ENCODE assay signal across 10 cellular contexts in genomic region chr1:152029144-152029936, GRCh38. TPM values are rescaled to one million over a fixed set of nuclear protein-coding genes. Genes with fewer than 3 reads are reported as not detected.
A peak's percentile ranks its signal among the peaks of the same experiment; 100 is the strongest.
DNase-seq lines count a peak whose midpoint lies in the region; ATAC-seq, FAIRE-seq and TF ChIP-seq lines count a peak whose summit lies in the region.
"Had no signal": no experiment of that assay in that cellular context is flagged by ENCODE, and none has a peak within 500 bp of the region (broad histone marks: within the 10 kb centered on the region; RNA-seq: fewer than 3 reads in every experiment).

No MANE protein-coding gene starts in this region.

- no peak overlapping the region for H2AFZ ChIP-seq in HepG2 (ENCODE audit: low read length)
- no peak overlapping the region for H2AFZ ChIP-seq in H1 (ENCODE audit: low read length)

- no peak overlapping the region for H3K14ac ChIP-seq in H1 (ENCODE audit: insufficient read length)

- H3K18ac ChIP-seq in H1 (ENCODE audit: extremely low read depth, low read length), result no peak overlapping the region

- no peak for ATAC-seq in HepG2
- no peak for ATAC-seq in right lobe of liver
- ATAC-seq: naive thymus-derived CD8-positive, alpha-beta T cell had no signal

- H2BK20ac ChIP-seq in H1 (ENCODE audit: low read length), result peak overlapping the region; percentile 11; the same call in 1 of the 2 replicates

- H3K9ac ChIP-seq in HepG2 (ENCODE audit: insufficient read depth, low read depth, low read length), result no peak overlapping the region
- no peak overlapping the region for H3K9ac ChIP-seq in H1 (replicated peaks in 1 of 4; ENCODE audit: extremely low read depth in 1 of 4, low read depth in 3 of 4, low read length in 3 of 4)

- H4K5ac ChIP-seq in H1 (ENCODE audit: insufficient read length, low read depth, low read length), result no peak overlapping the region

- H4K20me1 ChIP-seq in HepG2 (ENCODE audit: insufficient read depth, low read length), result no peaks in the 10 kb centered on the region
- no peaks in the 10 kb centered on the region for H4K20me1 ChIP-seq in H1 (replicated peaks in 1 of 2; ENCODE audit: control insufficient read depth in 1 of 2, insufficient read depth in 2 of 2, low read length in 2 of 2)

- H3K27me3 ChIP-seq in HepG2 (ENCODE audit: control insufficient read depth in 1 of 2, insufficient read depth in 2 of 2, low read length in 2 of 2) (peaks cover 0 to under 1% of the 10 kb centered on the region in 2 experiments; a peak in 2 of 5 replicates), right lobe of liver (no peaks in the 10 kb centered on the region), H1 (replicated peaks in 1 of 4; ENCODE audit: control insufficient read depth in 3 of 4, extremely low read depth in 1 of 4, insufficient read depth in 3 of 4, low read length in 3 of 4) (no peaks in the 10 kb centered on the region)

- H3K23ac ChIP-seq in H1 (ENCODE audit: insufficient read length), result no peak overlapping the region

- H3K4me2 ChIP-seq in HepG2 (ENCODE audit: low read depth, low read length), result no peak overlapping the region
- no peak overlapping the region for H3K4me2 ChIP-seq in H1 (ENCODE audit: insufficient read depth in 1 of 2, low read depth in 2 of 2, low read length in 2 of 2)

- in situ Hi-C loops in HepG2 (cut with HindIII; ENCODE audit: extremely low pct_ligation_motif_present, low pct_unique_long_range_greater_than_20kb), result no loop called here

- no peak for DNase-seq in HepG2 (ENCODE audit: low spot score)
- no peak for DNase-seq in right lobe of liver
- DNase-seq in SIG-M5 treated with dmso at 0.1 percent for 504 hours (lab: John Stamatoyannopoulos, UW; ENCODE audit: unreplicated experiment), result peak; percentile 91
- DNase-seq in H1 (ENCODE audit: low read depth in 1 of 2, low spot score in 2 of 2), result no peak
- DNase-seq in type B pancreatic cell (ENCODE audit: extremely low spot score, unreplicated experiment), result no peak
- DNase-seq in kidney tubule cell (ENCODE audit: low spot score), result no peak
- no peak for DNase-seq in DMS 273 (lab: John Stamatoyannopoulos, UW; ENCODE audit: unreplicated experiment)
- no peak for DNase-seq in glomerular visceral epithelial cell (ENCODE audit: extremely low spot score)
- DNase-seq: naive thymus-derived CD8-positive, alpha-beta T cell had no signal

- H4K8ac ChIP-seq in H1 (ENCODE audit: extremely low read depth, insufficient read depth, low read length), result no peak overlapping the region

- TF ChIP-seq POLR2A in HepG2 (IDR thresholded peaks at IDR 0.05; ENCODE audit: insufficient read depth in 1 of 2, low read depth in 2 of 2, low read length in 2 of 2), result no peak
- TF ChIP-seq POLR2A in right lobe of liver (IDR thresholded peaks at IDR 0.05), result no peak
- TF ChIP-seq POLR2A in H1 (IDR thresholded peaks at IDR 0.05; ENCODE audit: control extremely low read depth in 1 of 2, low read depth in 2 of 2, low read length in 2 of 2), result no peak

- no peak overlapping the region for H2BK5ac ChIP-seq in H1 (ENCODE audit: low read depth, low read length)

- TF ChIP-seq EP300 in HepG2 (IDR thresholded peaks at IDR 0.05; ENCODE audit: low read depth in 2 of 2, low read length in 2 of 2) (no peak), HepG2 (CRISPR knock-in tag; IDR thresholded peaks at IDR 0.05; ENCODE audit: borderline replicate concordance) (no peak), H1 (IDR thresholded peaks at IDR 0.05; ENCODE audit: borderline replicate concordance in 1 of 2, low read depth in 2 of 2, low read length in 2 of 2) (no peak)

- H3K27me3 Mint-ChIP-seq in type B pancreatic cell, result no peaks in the 10 kb centered on the region

- H3K4ac ChIP-seq in H1 (replicated peaks; ENCODE audit: insufficient read length, low read depth, low read length), result no peak overlapping the region

- POLR2A ChIA-PET in HepG2 (lab: Yijun Ruan, JAX), result no interaction called here
- POLR2A ChIA-PET in H1 (lab: Charles Lee; ENCODE audit: partially characterized antibody), result interaction anchor here (2.0 kb wide), 1 partner anchor 8 kb away, joined by 5 read pairs; the partner anchor contains the start of gene S100A11

- H3K4me3 ChIP-seq in HepG2 (replicated peaks in 1 of 3; ENCODE audit: insufficient read depth in 1 of 3, low read depth in 2 of 3, low read length in 3 of 3) (no peak overlapping the region), right lobe of liver (no peak overlapping the region), H1 (ENCODE audit: extremely low read depth in 1 of 4, insufficient read depth in 2 of 4, low read depth in 3 of 4, low read length in 4 of 4) (no peak overlapping the region)

- peaks cover 4% of the 10 kb centered on the region for H3K9me3 Mint-ChIP-seq in type B pancreatic cell

- H3K79me2 ChIP-seq in HepG2 (ENCODE audit: insufficient read depth, low read length) (no peaks in the 10 kb centered on the region), H1 (ENCODE audit: control insufficient read depth in 1 of 2, insufficient read depth in 2 of 2, low read length in 2 of 2) (no peaks in the 10 kb centered on the region)

- H3K56ac ChIP-seq in H1 (replicated peaks; ENCODE audit: insufficient read length, low read depth, low read length), result no peak overlapping the region

- H2BK15ac ChIP-seq in H1 (ENCODE audit: low read length), result no peak overlapping the region

- H3K4me1 ChIP-seq in HepG2 (ENCODE audit: insufficient read depth, low read length), result peaks cover 5% of the 10 kb centered on the region
- no peaks in the 10 kb centered on the region for H3K4me1 ChIP-seq in right lobe of liver
- peaks cover 0 to 3% (median under 1%) of the 10 kb centered on the region in 4 experiments; a peak in 2 of 7 replicates for H3K4me1 ChIP-seq in H1 (replicated peaks in 1 of 4; ENCODE audit: control insufficient read depth in 3 of 4, insufficient read depth in 4 of 4, low read length in 3 of 4)

- H2BK120ac ChIP-seq in H1 (replicated peaks; ENCODE audit: low read depth, low read length), result no peak overlapping the region

- BruUV-seq in HepG2 (replicated peaks; lab: Mats Ljungman, UMichigan), result no TSS peak

- no peaks in the 10 kb centered on the region for H3K23me2 ChIP-seq in H1 (ENCODE audit: low read depth, low read length)

- H4K91ac ChIP-seq in H1 (replicated peaks; ENCODE audit: insufficient read length, low read length), result no peak overlapping the region

- H3K27ac Mint-ChIP-seq in type B pancreatic cell, result peak overlapping the region; percentile 19

- no peak overlapping the region for H2BK12ac ChIP-seq in H1 (ENCODE audit: low read depth, low read length)

- FAIRE-seq in HepG2 (lab: Jason Lieb, UNC) (no peak), H1 (lab: Jason Lieb, UNC) (no peak)

- TF ChIP-seq CTCF in HepG2 (CRISPR knock-in tag; IDR thresholded peaks at IDR 0.05) (no peak), right lobe of liver (IDR thresholded peaks at IDR 0.05) (no peak), H1 (IDR thresholded peaks at IDR 0.05; ENCODE audit: control extremely low read depth in 1 of 3, insufficient read depth in 1 of 3, low read depth in 1 of 3, low read length in 3 of 3) (no peak), type B pancreatic cell (conservative IDR thresholded peaks at IDR 0.05) (no peak)

- no peak overlapping the region for H3K4me3 Mint-ChIP-seq in type B pancreatic cell
- H3K4me3 Mint-ChIP-seq: naive thymus-derived CD8-positive, alpha-beta T cell had no signal

- CTCF ChIA-PET in HepG2 (lab: Yijun Ruan, JAX; ENCODE audit: low intra/inter-chr PET ratio, low total read pairs) (no interaction called here), H1 (lab: Charles Lee; ENCODE audit: partially characterized antibody) (interaction anchor here (0.7 to 2.1 kb wide), 6 partner anchors 11 to 96 kb away, joined by 3 to 12 read pairs (median 3); no protein-coding TSS in a partner anchor)

- no peaks in the 10 kb centered on the region for H3K79me1 ChIP-seq in H1 (ENCODE audit: low read depth, low read length)

- 59% methylated on average over 8 of the region's 8 CpGs for WGBS in HepG2 (ENCODE audit: low lambda C conversion rate)
- 73% methylated on average over 8 of the region's 8 CpGs for WGBS in right lobe of liver (ENCODE audit: insufficient coverage, low coverage, low lambda C conversion rate, missing lambda C conversion rate)
- WGBS in H1 (ENCODE audit: extremely low coverage in 1 of 2, insufficient coverage in 1 of 2, insufficient read length in 1 of 2, insufficient replicate concordance in 2 of 2, low coverage in 1 of 2, low lambda C conversion rate in 2 of 2, missing lambda C conversion rate in 1 of 2), 2 experiments, result 91% methylated on average over 8 of the region's 8 CpGs; no CpG with 5 or more reads in 1 of the 2 experiments

- H3K36me3 Mint-ChIP-seq in type B pancreatic cell, result peaks cover 22% of the 10 kb centered on the region

- H3K36me3 ChIP-seq in HepG2 (replicated peaks in 1 of 2; ENCODE audit: control insufficient read depth in 1 of 2, insufficient read depth in 2 of 2, low read length in 2 of 2) (0 out of 5 replicates have a peak, but pooled peaks cover 0 to 2% of the 10 kb centered on the region in 2 experiments), right lobe of liver (peaks cover 0 to 8% (median under 1%) of the 10 kb centered on the region in 4 donors), H1 (ENCODE audit: control insufficient read depth in 2 of 4, insufficient read depth in 4 of 4, low read length in 3 of 4) (peaks cover 3 to 18% (median 6%) of the 10 kb centered on the region in 4 experiments; a peak in 5 of 8 replicates)

- H3K9me3 ChIP-seq in HepG2 (ENCODE audit: low read length) (no peaks in the 10 kb centered on the region), right lobe of liver (no peaks in the 10 kb centered on the region), H1 (ENCODE audit: insufficient read depth in 2 of 2, low read depth in 1 of 2, low read length in 1 of 2) (no peaks in the 10 kb centered on the region)

- H2AK5ac ChIP-seq in H1 (ENCODE audit: low read depth, low read length), result no peak overlapping the region

- H3K27ac ChIP-seq in HepG2 (ENCODE audit: extremely low read length, insufficient read depth, low read length), result no peak overlapping the region
- no peak overlapping the region for H3K27ac ChIP-seq in right lobe of liver
- no peak overlapping the region for H3K27ac ChIP-seq in H1 (ENCODE audit: low read depth, low read length)

- peaks cover 12% of the 10 kb centered on the region for H3K4me1 Mint-ChIP-seq in type B pancreatic cell (ENCODE audit: unreplicated experiment)

- TF ChIP-seq RAD21 in HepG2 (CRISPR knock-in tag; IDR thresholded peaks at IDR 0.05) (no peak), H1 (IDR thresholded peaks at IDR 0.05 in 1 of 2, conservative IDR thresholded peaks at IDR 0.05 in 1 of 2; ENCODE audit: low read depth in 2 of 2, low read length in 2 of 2) (no peak)

- intact Hi-C loops in HepG2 (cut with micrococcal nuclease; ENCODE audit: unreplicated experiment), result no loop called here
- intact Hi-C loops in right lobe of liver (cut with DNase I), result no loop called here

RNA-seq across cellular contexts. Expression of gene S100A11, which starts 7.5 kb away (rescaled TPM):
- 5.9 and 6.6 TPM in 2 replicates for total RNA-seq in HepG2 (2016; rRNA removed; fragmentation: Illumina TruSeq; extraction: Trizol)
- 1.3 and 3.2 TPM in 2 replicates for total RNA-seq in HepG2 (2016; cell fraction: cytosol; rRNA removed; fragmentation: Illumina TruSeq; extraction: Trizol; ENCODE audit: low read depth)
- 4.3 and 7.0 TPM in 2 replicates for total RNA-seq in HepG2 (2016; cell fraction: insoluble cytoplasmic fraction; rRNA removed; fragmentation: Illumina TruSeq; extraction: Trizol)
- total RNA-seq in HepG2 (2016; cell fraction: membrane; rRNA removed; fragmentation: Illumina TruSeq; extraction: Trizol), result 3.4 and 3.6 TPM in 2 replicates
- 1.3 and 2.0 TPM in 2 replicates for total RNA-seq in HepG2 (2016; cell fraction: nucleus; rRNA removed; fragmentation: Illumina TruSeq; extraction: Trizol)
- polyA plus RNA-seq in HepG2 (2011; rRNA removed), result 32.5 and 34.4 TPM in 2 replicates
- polyA plus RNA-seq in HepG2 (2011; cell fraction: cytosol; rRNA removed), result 34.2 and 35.0 TPM in 2 replicates
- polyA plus RNA-seq in HepG2 (2011; cell fraction: nucleus; rRNA removed), result 3.5 and 6.0 TPM in 2 replicates
- polyA plus RNA-seq in HepG2 (2012), result 12.4 and 19.5 TPM in 2 replicates
- 10.8 and 13.7 TPM in 2 replicates for polyA plus RNA-seq in HepG2 (2016; cell fraction: cytosol; fragmentation: Illumina TruSeq; extraction: Trizol; ENCODE audit: low read depth)
- polyA plus RNA-seq in HepG2 (2016; cell fraction: insoluble cytoplasmic fraction; fragmentation: Illumina TruSeq; extraction: Trizol; ENCODE audit: low read depth), result 24.8 and 27.8 TPM in 2 replicates
- polyA plus RNA-seq in HepG2 (2016; cell fraction: membrane; fragmentation: Illumina TruSeq; extraction: Trizol; ENCODE audit: low read depth), result 11.2 and 13.6 TPM in 2 replicates
- polyA plus RNA-seq in HepG2 (2016; cell fraction: nucleus; fragmentation: Illumina TruSeq; extraction: Trizol; ENCODE audit: insufficient read depth, low read depth), result 8.1 and 10.6 TPM in 2 replicates
- 24.1 and 1,581 TPM in 2 replicates for polyA minus RNA-seq in HepG2 (2011; rRNA and poly(A)+ RNA removed; ENCODE audit: low replicate concordance)
- polyA minus RNA-seq in HepG2 (2011; cell fraction: cytosol; rRNA and poly(A)+ RNA removed), result 14.6 and 16.4 TPM in 2 replicates
- 5.2 and 6.7 TPM in 2 replicates for polyA minus RNA-seq in HepG2 (2011; cell fraction: nucleus; rRNA and poly(A)+ RNA removed)
- 10 to 100 TPM; 11.0 to 68.5 (median 25.3) TPM for total RNA-seq in right lobe of liver
- total RNA-seq in H1 (2021; fragmentation: NEBNext Ultra II Directional; extraction: Animal tissue kit (Norgen Biotek cat#: 25700)), result 120 and 124 TPM in 2 replicates
- 249 and 343 TPM in 2 replicates for polyA plus RNA-seq in H1 (2011; rRNA removed)
- 233 TPM for polyA plus RNA-seq in H1 (2011; cell fraction: cytosol; rRNA removed)
- polyA plus RNA-seq in H1 (2011; cell fraction: nucleus; rRNA removed), result 162 TPM
- 367 to 420 TPM (median 401 TPM) in 4 replicates for polyA plus RNA-seq in H1 (2012, experiment 1 of 2)
- 895 TPM for polyA plus RNA-seq in H1 (2012, experiment 2 of 2)
- 470 TPM for polyA plus RNA-seq in H1 (2013, experiment 1 of 2)
- polyA plus RNA-seq in H1 (2013, experiment 2 of 2), result 521 TPM
- 138 and 139 TPM in 2 replicates for polyA minus RNA-seq in H1 (2011; rRNA and poly(A)+ RNA removed)
- 64.8 TPM for polyA minus RNA-seq in H1 (2011; cell fraction: cytosol; rRNA and poly(A)+ RNA removed)
- 71.5 TPM for polyA minus RNA-seq in H1 (2011; cell fraction: nucleus; rRNA and poly(A)+ RNA removed)
- 511 and 1,438 TPM in 2 replicates for total RNA-seq in type B pancreatic cell (ENCODE audit: low replicate concordance)

RNA-seq across cellular contexts. Expression of gene S100A10, which starts 35.7 kb away (rescaled TPM):
- total RNA-seq in HepG2 (2016; rRNA removed; fragmentation: Illumina TruSeq; extraction: Trizol), result 16.8 and 25.6 TPM in 2 replicates
- 11.2 and 14.8 TPM in 2 replicates for total RNA-seq in HepG2 (2016; cell fraction: cytosol; rRNA removed; fragmentation: Illumina TruSeq; extraction: Trizol; ENCODE audit: low read depth)
- 16.6 and 20.0 TPM in 2 replicates for total RNA-seq in HepG2 (2016; cell fraction: insoluble cytoplasmic fraction; rRNA removed; fragmentation: Illumina TruSeq; extraction: Trizol)
- 11.0 and 15.4 TPM in 2 replicates for total RNA-seq in HepG2 (2016; cell fraction: membrane; rRNA removed; fragmentation: Illumina TruSeq; extraction: Trizol)
- 9.2 and 9.3 TPM in 2 replicates for total RNA-seq in HepG2 (2016; cell fraction: nucleus; rRNA removed; fragmentation: Illumina TruSeq; extraction: Trizol)
- 21.2 and 28.7 TPM in 2 replicates for polyA plus RNA-seq in HepG2 (2011; rRNA removed)
- polyA plus RNA-seq in HepG2 (2011; cell fraction: cytosol; rRNA removed), result 20.0 and 23.9 TPM in 2 replicates
- polyA plus RNA-seq in HepG2 (2011; cell fraction: nucleus; rRNA removed), result 4.5 and 6.8 TPM in 2 replicates
- polyA plus RNA-seq in HepG2 (2012), result 83.4 and 162 TPM in 2 replicates
- polyA plus RNA-seq in HepG2 (2016; cell fraction: cytosol; fragmentation: Illumina TruSeq; extraction: Trizol; ENCODE audit: low read depth), result 40.3 and 56.7 TPM in 2 replicates
- polyA plus RNA-seq in HepG2 (2016; cell fraction: insoluble cytoplasmic fraction; fragmentation: Illumina TruSeq; extraction: Trizol; ENCODE audit: low read depth), result 59.5 and 63.7 TPM in 2 replicates
- polyA plus RNA-seq in HepG2 (2016; cell fraction: membrane; fragmentation: Illumina TruSeq; extraction: Trizol; ENCODE audit: low read depth), result 33.3 and 43.6 TPM in 2 replicates
- polyA plus RNA-seq in HepG2 (2016; cell fraction: nucleus; fragmentation: Illumina TruSeq; extraction: Trizol; ENCODE audit: insufficient read depth, low read depth), result 26.6 and 31.6 TPM in 2 replicates
- polyA minus RNA-seq in HepG2 (2011; rRNA and poly(A)+ RNA removed; ENCODE audit: low replicate concordance), result 10.2 and 42.1 TPM in 2 replicates
- 51.8 and 64.0 TPM in 2 replicates for polyA minus RNA-seq in HepG2 (2011; cell fraction: cytosol; rRNA and poly(A)+ RNA removed)
- 12.5 and 18.9 TPM in 2 replicates for polyA minus RNA-seq in HepG2 (2011; cell fraction: nucleus; rRNA and poly(A)+ RNA removed)
- 100 to 1,000 TPM in 1 of 6 experiments, 10 to 100 TPM in 5; 48.5 to 192 (median 61.7) TPM for total RNA-seq in right lobe of liver
- total RNA-seq in H1 (2021; fragmentation: NEBNext Ultra II Directional; extraction: Animal tissue kit (Norgen Biotek cat#: 25700)), result 231 and 233 TPM in 2 replicates
- polyA plus RNA-seq in H1 (2011; rRNA removed), result 13.7 and 23.9 TPM in 2 replicates
- 21.2 TPM for polyA plus RNA-seq in H1 (2011; cell fraction: cytosol; rRNA removed)
- 9.6 TPM for polyA plus RNA-seq in H1 (2011; cell fraction: nucleus; rRNA removed)
- 142 to 324 TPM (median 157 TPM) in 4 replicates for polyA plus RNA-seq in H1 (2012, experiment 1 of 2)
- polyA plus RNA-seq in H1 (2012, experiment 2 of 2), result 244 TPM
- 363 TPM for polyA plus RNA-seq in H1 (2013, experiment 1 of 2)
- 400 TPM for polyA plus RNA-seq in H1 (2013, experiment 2 of 2)
- 13.7 and 20.1 TPM in 2 replicates for polyA minus RNA-seq in H1 (2011; rRNA and poly(A)+ RNA removed)
- 51.0 TPM for polyA minus RNA-seq in H1 (2011; cell fraction: cytosol; rRNA and poly(A)+ RNA removed)
- 12.2 TPM for polyA minus RNA-seq in H1 (2011; cell fraction: nucleus; rRNA and poly(A)+ RNA removed)
- total RNA-seq in type B pancreatic cell (ENCODE audit: low replicate concordance), result 316 and 1,258 TPM in 2 replicates

RNA-seq across cellular contexts. Expression of gene TCHHL1, which starts 59.5 kb away (rescaled TPM):
- not detected in 2 replicates for total RNA-seq in HepG2 (2016; rRNA removed; fragmentation: Illumina TruSeq; extraction: Trizol)
- total RNA-seq in HepG2 (2016; cell fraction: cytosol; rRNA removed; fragmentation: Illumina TruSeq; extraction: Trizol; ENCODE audit: low read depth), result not detected in 2 replicates
- total RNA-seq in HepG2 (2016; cell fraction: insoluble cytoplasmic fraction; rRNA removed; fragmentation: Illumina TruSeq; extraction: Trizol), result not detected in 2 replicates
- total RNA-seq in HepG2 (2016; cell fraction: membrane; rRNA removed; fragmentation: Illumina TruSeq; extraction: Trizol), result not detected in 2 replicates
- total RNA-seq in HepG2 (2016; cell fraction: nucleus; rRNA removed; fragmentation: Illumina TruSeq; extraction: Trizol), result not detected in 2 replicates
- not detected in 2 replicates for polyA plus RNA-seq in HepG2 (2011; rRNA removed)
- not detected in 2 replicates for polyA plus RNA-seq in HepG2 (2011; cell fraction: cytosol; rRNA removed)
- not detected in 2 replicates for polyA plus RNA-seq in HepG2 (2011; cell fraction: nucleus; rRNA removed)
- polyA plus RNA-seq in HepG2 (2012), result not detected in 2 replicates
- not detected in 2 replicates for polyA plus RNA-seq in HepG2 (2016; cell fraction: cytosol; fragmentation: Illumina TruSeq; extraction: Trizol; ENCODE audit: low read depth)
- polyA plus RNA-seq in HepG2 (2016; cell fraction: insoluble cytoplasmic fraction; fragmentation: Illumina TruSeq; extraction: Trizol; ENCODE audit: low read depth), result not detected in 2 replicates
- polyA plus RNA-seq in HepG2 (2016; cell fraction: membrane; fragmentation: Illumina TruSeq; extraction: Trizol; ENCODE audit: low read depth), result not detected in 2 replicates
- not detected in 2 replicates for polyA plus RNA-seq in HepG2 (2016; cell fraction: nucleus; fragmentation: Illumina TruSeq; extraction: Trizol; ENCODE audit: insufficient read depth, low read depth)
- polyA minus RNA-seq in HepG2 (2011; rRNA and poly(A)+ RNA removed; ENCODE audit: low replicate concordance), result not detected in 2 replicates
- polyA minus RNA-seq in HepG2 (2011; cell fraction: cytosol; rRNA and poly(A)+ RNA removed), result not detected in 2 replicates
- polyA minus RNA-seq in HepG2 (2011; cell fraction: nucleus; rRNA and poly(A)+ RNA removed), result not detected in 2 replicates
- not detected for total RNA-seq in right lobe of liver
- not detected in 2 replicates for total RNA-seq in H1 (2021; fragmentation: NEBNext Ultra II Directional; extraction: Animal tissue kit (Norgen Biotek cat#: 25700))
- not detected in 2 replicates for polyA plus RNA-seq in H1 (2011; rRNA removed)
- not detected for polyA plus RNA-seq in H1 (2011; cell fraction: cytosol; rRNA removed)
- not detected for polyA plus RNA-seq in H1 (2011; cell fraction: nucleus; rRNA removed)
- polyA plus RNA-seq in H1 (2012, experiment 1 of 2), result not detected in 4 replicates
- polyA plus RNA-seq in H1 (2012, experiment 2 of 2), result not detected
- polyA plus RNA-seq in H1 (2013, experiment 1 of 2), result not detected
- not detected for polyA plus RNA-seq in H1 (2013, experiment 2 of 2)
- polyA minus RNA-seq in H1 (2011; rRNA and poly(A)+ RNA removed), result not detected in 2 replicates
- polyA minus RNA-seq in H1 (2011; cell fraction: cytosol; rRNA and poly(A)+ RNA removed), result not detected
- not detected for polyA minus RNA-seq in H1 (2011; cell fraction: nucleus; rRNA and poly(A)+ RNA removed)
- total RNA-seq in type B pancreatic cell (ENCODE audit: low replicate concordance), result 6.5 and 22.3 TPM in 2 replicates
- total RNA-seq: epithelial cell of proximal tubule; naive thymus-derived CD8-positive, alpha-beta T cell had no signal
- polyA plus RNA-seq: naive thymus-derived CD8-positive, alpha-beta T cell had no signal

Comparison
In these comparisons a context has a peak if more than half of its experiments do, and no peak if none do; other contexts are left out.
1. Of the 41 proteins assayed by ChIP-seq in both HepG2 and H1: peak only in HepG2: none; only in H1: none; in both: CEBPB; in neither: 40.